Comparison of ENCODE assay signal across 8 cellular contexts in the genomic region with DNA sequence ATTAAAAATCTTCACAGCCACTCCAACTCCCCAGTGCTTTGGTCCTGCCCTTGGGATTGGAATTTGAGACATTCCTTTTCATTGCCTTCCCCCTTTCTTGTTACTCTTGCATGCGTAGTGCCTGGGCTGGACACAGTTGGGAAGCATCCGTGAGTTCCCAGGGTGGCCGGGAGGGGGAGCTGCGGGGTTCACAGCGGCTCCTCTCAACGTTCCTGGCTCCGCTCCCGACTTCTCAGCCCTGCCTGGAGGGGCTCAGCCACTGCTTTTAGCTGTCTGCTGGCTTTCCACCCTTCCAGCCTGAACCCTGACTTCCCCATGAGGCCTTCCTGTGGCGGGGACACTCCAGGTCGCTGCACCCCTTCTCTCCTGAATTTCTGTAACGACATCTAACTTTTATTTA. TPM values are rescaled to one million over a fixed set of nuclear protein-coding genes. Genes with fewer than 3 reads are reported as not detected.
DNase-seq lines count a peak whose midpoint lies in the region; ATAC-seq and TF ChIP-seq lines count a peak whose summit lies in the region.

No MANE protein-coding gene starts in this region.

- dilution Hi-C loops in mammary epithelial cell (cut with HindIII; ENCODE audit: low sequenced_read_pairs) = no loop called here

- no peak overlapping the region for H3K9ac ChIP-seq in mammary epithelial cell (ENCODE audit: insufficient read depth, low read length)

- BruUV-seq in mammary epithelial cell (replicated peaks; lab: Mats Ljungman, UMichigan) = no TSS peak

- no peaks in the 10 kb centered on the region for H3K9me3 ChIP-seq in mammary epithelial cell (replicated peaks; ENCODE audit: insufficient read depth, low read length)

- peak; percentile 78 for TF ChIP-seq CTCF in VCaP (conservative IDR thresholded peaks at IDR 0.05)
- peak; percentile 84 to 91 for TF ChIP-seq CTCF in mammary epithelial cell (conservative IDR thresholded peaks at IDR 0.05 in 1 of 2, IDR thresholded peaks at IDR 0.05 in 1 of 2; ENCODE audit: extremely low read depth in 1 of 2, insufficient read depth in 1 of 2, low read depth in 1 of 2, low read length in 2 of 2)

- no peaks in the 10 kb centered on the region for H4K20me1 ChIP-seq in mammary epithelial cell (ENCODE audit: insufficient read depth, low read length)

- intact Hi-C loops in mammary epithelial cell (cut with micrococcal nuclease) = loop anchor here (1.0 kb wide), 2 partner anchors 91 to 181 kb away; no protein-coding TSS in a partner anchor

- CTCF ChIA-PET in mammary epithelial cell (lab: Charles Lee; ENCODE audit: low non-redundant PET) = interaction anchor here (0.5 to 0.6 kb wide), 2 partner anchors 50 to 188 kb away, joined by 3 to 7 read pairs; no protein-coding TSS in a partner anchor

- H3K36me3 ChIP-seq in mammary epithelial cell (ENCODE audit: insufficient read depth, low read length) = no peaks in the 10 kb centered on the region

- DNase-seq in GM03348 (ENCODE audit: low spot score) = peak; percentile 95
- DNase-seq in MV-4-11 (lab: John Stamatoyannopoulos, UW) = peak; percentile 3
- peak; percentile 35 for DNase-seq in mammary epithelial cell
- peak; percentile 97 for DNase-seq in islet precursor cell
- peak; percentile 23 to 45 for DNase-seq in stimulated activated CD4-positive, alpha-beta T cell treated with anti-CD3 and anti-CD28 coated beads, Interleukin-1b, Interleukin-23, amount 100 ng/mL, for 4 hours (ENCODE audit: low read depth in 2 of 2)
- no peak for DNase-seq in SHP77 treated with DMSO at 0.1 percent for 48 hours (lab: John Stamatoyannopoulos, UW)

- in situ Hi-C loops in mammary epithelial cell (cut with MboI; ENCODE audit: low sequenced_read_pairs in 2 of 2) = no loop called here

- no peak overlapping the region for H3K4me3 ChIP-seq in mammary epithelial cell (replicated peaks in 1 of 3; ENCODE audit: insufficient read depth in 1 of 3, low read depth in 2 of 3, low read length in 3 of 3)

- ATAC-seq in HG03159 (IDR thresholded peaks at IDR 0.05; ENCODE audit: unreplicated experiment) = no peak

- no peaks in the 10 kb centered on the region for H3K27me3 ChIP-seq in mammary epithelial cell (ENCODE audit: insufficient read depth, low read length)

- H3K4me2 ChIP-seq in mammary epithelial cell (ENCODE audit: insufficient read depth, low read depth, low read length) = peak overlapping the region; percentile 9

- H3K79me2 ChIP-seq in mammary epithelial cell (ENCODE audit: insufficient read depth, low read length) = no peaks in the 10 kb centered on the region

- no peaks in the 10 kb centered on the region for H3K4me1 ChIP-seq in mammary epithelial cell (ENCODE audit: insufficient read depth, low read length)

- WGBS in mammary epithelial cell (ENCODE audit: low coverage, missing lambda C conversion rate) = 22% methylated on average over 11 of the region's 11 CpGs

- H3K27ac ChIP-seq in VCaP (no peak overlapping the region), mammary epithelial cell (ENCODE audit: insufficient read depth, low read depth, low read length) (no peak overlapping the region)

- peak overlapping the region; percentile 39 for H2AFZ ChIP-seq in mammary epithelial cell (ENCODE audit: low read depth, low read length)

RNA-seq across cellular contexts. Expression of gene TEX52, which starts 3.2 kb away (rescaled TPM):
- not detected for total RNA-seq in mammary epithelial cell
- not detected for polyA plus RNA-seq in mammary epithelial cell
- polyA minus RNA-seq in mammary epithelial cell = not detected

RNA-seq across cellular contexts. Expression of gene NRIP2, which starts 18.8 kb away (rescaled TPM):
- not detected for total RNA-seq in mammary epithelial cell
- not detected for polyA plus RNA-seq in mammary epithelial cell
- not detected for polyA minus RNA-seq in mammary epithelial cell

RNA-seq across cellular contexts. Expression of gene FOXM1, which starts 23.3 kb away (rescaled TPM):
- total RNA-seq in mammary epithelial cell = 10 to 100 TPM in 1 of 2 donors, 1 to 10 TPM in 1; 1.0 to 49.9 TPM
- 38.5 TPM for polyA plus RNA-seq in mammary epithelial cell
- 139 TPM for polyA minus RNA-seq in mammary epithelial cell

RNA-seq across cellular contexts. Expression of gene RHNO1, which starts 23.4 kb away (rescaled TPM):
- 10 to 100 TPM; 27.0 to 45.1 TPM for total RNA-seq in mammary epithelial cell
- 37.6 TPM for polyA plus RNA-seq in mammary epithelial cell
- 48.5 TPM for polyA minus RNA-seq in mammary epithelial cell

RNA-seq across cellular contexts. Expression of gene TULP3, which starts 37.1 kb away (rescaled TPM):
- 10 to 100 TPM; 18.5 to 23.3 TPM for total RNA-seq in mammary epithelial cell
- polyA plus RNA-seq in mammary epithelial cell = 16.1 TPM
- 31.5 TPM for polyA minus RNA-seq in mammary epithelial cell
